1 cellular context compared by ENCODE assay signal in the genomic region with DNA sequence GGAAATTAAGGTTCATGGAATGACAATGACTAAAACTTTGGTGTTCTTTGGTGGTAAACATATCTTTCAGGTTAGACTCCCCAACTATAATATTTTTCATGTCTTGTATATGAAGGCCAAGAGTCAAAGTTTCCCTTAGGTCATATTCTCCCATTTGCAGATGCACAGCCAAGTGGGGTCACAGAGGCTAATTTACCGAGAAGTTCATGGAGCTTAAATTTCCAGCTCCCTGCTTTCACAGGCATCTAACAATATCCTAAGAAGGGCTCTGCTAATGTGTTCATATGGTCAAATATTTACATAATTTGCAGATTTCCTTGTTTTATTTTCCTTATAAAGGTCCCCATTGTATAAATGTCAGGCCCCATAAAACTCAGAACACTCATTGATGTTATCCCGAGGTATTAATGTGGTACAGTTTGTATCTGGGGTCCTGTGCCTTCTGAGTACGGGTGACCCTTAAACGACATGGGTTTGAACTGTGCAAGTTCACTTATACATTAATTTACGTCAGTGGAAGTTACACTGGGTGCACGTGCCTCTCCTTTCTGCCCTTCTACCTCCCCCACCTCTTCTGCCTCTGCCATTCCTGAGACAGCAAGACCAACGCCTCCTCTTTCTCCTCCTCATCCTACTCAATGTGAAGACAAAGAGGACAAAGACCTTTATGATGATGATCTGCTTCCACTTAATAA.
TF ChIP-seq lines count a peak whose summit lies in the region.

No MANE protein-coding gene starts in this region.

TF ChIP-seq in H1, 55 proteins besides CTCF, POLR2A, EP300 and RAD21:
- no peak for TF ChIP-seq CEBPB (IDR thresholded peaks at IDR 0.05; ENCODE audit: low read depth, low read length)
TF ChIP-seq in H1: peak in this region for 0.
